ENCODE assay signal across 8 cellular contexts in genomic region chr2:69741281-69742169, GRCh38. TPM values are rescaled to one million over a fixed set of nuclear protein-coding genes. Genes with fewer than 3 reads are reported as not detected.
DNase-seq lines count a peak whose midpoint lies in the region; ATAC-seq lines count a peak whose summit lies in the region.

Gene ANXA4 (plus strand): TSS chr2:69742134. CDS start chr2:69781566, 39,432 bp downstream.

- CTCF ChIA-PET in activated CD4-positive, alpha-beta memory T cell treated with anti-CD3 and anti-CD28 coated beads for 36 hours (lab: Charles Lee) = interaction anchor here (0.6 to 9.8 kb wide), 11 partner anchors 17 to 363 kb away, joined by 3 to 66 read pairs (median 3); no protein-coding TSS in a partner anchor

- peak; percentile 75 for ATAC-seq in GM18519 (IDR thresholded peaks at IDR 0.05; ENCODE audit: low FRiP score, unreplicated experiment)
- peak; percentile 87 for ATAC-seq in HG03039 (IDR thresholded peaks at IDR 0.05; ENCODE audit: unreplicated experiment)
- peak; percentile 77 for ATAC-seq in memory B cell (ENCODE audit: low read depth)

- peaks cover 11% of the 10 kb centered on the region for H3K4me1 Mint-ChIP-seq in activated CD4-positive, alpha-beta memory T cell treated with anti-CD3 and anti-CD28 coated beads for 36 hours (ENCODE audit: low read depth)
- peaks cover 29% of the 10 kb centered on the region for H3K4me1 Mint-ChIP-seq in memory B cell

- POLR2A ChIA-PET in activated CD4-positive, alpha-beta memory T cell treated with anti-CD3 and anti-CD28 coated beads for 36 hours (lab: Charles Lee) = interaction anchor here (0.8 to 2.2 kb wide), 8 partner anchors 9 to 516 kb away, joined by 3 to 5 read pairs (median 4); partner anchors contain the start of gene PCYOX1

- intact Hi-C loops in activated CD4-positive, alpha-beta memory T cell treated with anti-CD3 and anti-CD28 coated beads for 36 hours (cut with micrococcal nuclease) = loop anchor here (5.0 kb wide), 2 partner anchors 76 to 151 kb away; partner anchors contain the start of gene SNRNP27

- H3K4me3 Mint-ChIP-seq in activated CD4-positive, alpha-beta memory T cell treated with anti-CD3 and anti-CD28 coated beads for 36 hours = peak within 1 kb of the TSS; percentile 81
- H3K4me3 Mint-ChIP-seq in memory B cell = peak within 1 kb of the TSS; percentile 99

- no peaks in the 10 kb centered on the region for H3K36me3 Mint-ChIP-seq in activated CD4-positive, alpha-beta memory T cell treated with anti-CD3 and anti-CD28 coated beads for 36 hours
- H3K36me3 Mint-ChIP-seq in memory B cell = no peaks in the 10 kb centered on the region

- H3K9me3 Mint-ChIP-seq in activated CD4-positive, alpha-beta memory T cell treated with anti-CD3 and anti-CD28 coated beads for 36 hours = no peaks in the 10 kb centered on the region
- H3K9me3 Mint-ChIP-seq in memory B cell = no peaks in the 10 kb centered on the region

- DNase-seq in ACHN = peak; percentile 88
- peak; percentile 54 for DNase-seq in NCI-H510A (lab: John Stamatoyannopoulos, UW)
- peak; percentile 76 for DNase-seq in activated CD4-positive, alpha-beta memory T cell treated with anti-CD3 and anti-CD28 coated beads for 36 hours
- DNase-seq in effector CD8-positive, alpha-beta T cell (lab: John Stamatoyannopoulos, UW) = peak; percentile 34
- peak; percentile 9 to 57 for DNase-seq in memory B cell (ENCODE audit: low spot score in 2 of 2)
- DNase-seq in stimulated activated CD8-positive, alpha-beta memory T cell treated with anti-CD3 and anti-CD28 coated beads, Interleukin-15, amount 100 ng/mL, for 4 hours (ENCODE audit: low read depth in 2 of 2) = peak; percentile 16 to 36

- H3K27ac Mint-ChIP-seq in activated CD4-positive, alpha-beta memory T cell treated with anti-CD3 and anti-CD28 coated beads for 36 hours = peak within 1 kb of the TSS; percentile 82
- H3K27ac Mint-ChIP-seq in memory B cell = peak within 1 kb of the TSS; percentile 88

- in situ Hi-C loops in ACHN (cut with HindIII; ENCODE audit: low pct_ligation_motif_present, low pct_unique_long_range_greater_than_20kb, low sequenced_read_pairs) = no loop called here

- no peaks in the 10 kb centered on the region for H3K27me3 Mint-ChIP-seq in activated CD4-positive, alpha-beta memory T cell treated with anti-CD3 and anti-CD28 coated beads for 36 hours
- H3K27me3 Mint-ChIP-seq in memory B cell = no peaks in the 10 kb centered on the region

RNA-seq across cellular contexts. Expression of gene ANXA4, which starts in this region (rescaled TPM):
- total RNA-seq in activated CD4-positive, alpha-beta memory T cell treated with anti-CD3 and anti-CD28 coated beads for 36 hours = 10 to 100 TPM; 41.3 to 43.2 TPM

Comparison
In these comparisons a context has a peak if more than half of its experiments do, and no peak if none do; other contexts are left out.
1. Peak in every context shown above with its lines: DNase-seq and ATAC-seq.
2. DNase-seq: peak in every context shown above with its lines; median percentile 88 in ACHN; 76 in activated CD4-positive, alpha-beta memory T cell treated with anti-CD3 and anti-CD28 coated beads for 36 hours; 54 in NCI-H510A; 34 in effector CD8-positive, alpha-beta T cell; 33 in memory B cell; 26 in stimulated activated CD8-positive, alpha-beta memory T cell treated with anti-CD3 and anti-CD28 coated beads, Interleukin-15, amount 100 ng/mL, for 4 hours.